ENCODE assay signal across 2 cellular contexts in the genomic region with DNA sequence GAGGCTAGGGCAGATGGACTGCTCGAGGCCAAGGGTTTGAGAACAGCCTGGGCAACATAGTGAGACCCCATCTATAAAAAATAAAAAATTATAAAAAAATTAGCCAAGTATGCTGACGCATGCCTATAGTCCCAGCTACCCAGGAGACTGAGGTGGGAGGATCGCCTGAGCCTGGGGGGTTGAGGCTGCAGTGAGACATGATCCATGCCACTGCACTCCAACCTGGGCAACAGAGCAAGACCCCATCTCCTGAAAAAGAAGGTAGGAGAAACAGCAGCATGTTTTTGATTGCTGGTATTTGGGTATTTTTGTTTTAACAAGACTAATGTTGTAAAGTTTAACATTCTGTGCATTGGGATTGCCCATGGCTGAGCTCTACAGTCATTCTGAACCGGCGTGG.
TF ChIP-seq lines count a peak whose summit lies in the region.

No MANE protein-coding gene starts in this region.

TF ChIP-seq in HepG2, 621 proteins besides CTCF, POLR2A, EP300 and RAD21:
- TF ChIP-seq ZNF142 (CRISPR knock-in tag; IDR thresholded peaks at IDR 0.05) (no peak), ZHX1 (CRISPR knock-in tag; IDR thresholded peaks at IDR 0.05; ENCODE audit: low read depth) (no peak), ZNF496 (CRISPR knock-in tag; IDR thresholded peaks at IDR 0.05; ENCODE audit: insufficient replicate concordance) (no peak), ZNF432 (CRISPR knock-in tag; IDR thresholded peaks at IDR 0.05; ENCODE audit: borderline replicate concordance) (no peak), SIX1 (CRISPR knock-in tag; IDR thresholded peaks at IDR 0.05; ENCODE audit: borderline replicate concordance) (no peak), ZNF777 (CRISPR knock-in tag; IDR thresholded peaks at IDR 0.05) (no peak), ZNF121 (CRISPR knock-in tag; IDR thresholded peaks at IDR 0.05) (peak; percentile 72)
TF ChIP-seq in HepG2: peak in this region for 1.

TF ChIP-seq in WTC11, 78 proteins besides CTCF, POLR2A, EP300 and RAD21:
- TF ChIP-seq ZNF121 (CRISPR knock-in tag; IDR thresholded peaks at IDR 0.05) (peak; percentile 78; the same call in 1 of the 2 replicates), ZNF138 (CRISPR knock-in tag; conservative IDR thresholded peaks at IDR 0.05) (no peak), MXD4 (CRISPR knock-in tag; IDR thresholded peaks at IDR 0.05; ENCODE audit: borderline replicate concordance) (no peak), ZNF416 (CRISPR knock-in tag; IDR thresholded peaks at IDR 0.05) (no peak), ELF4 (CRISPR knock-in tag; IDR thresholded peaks at IDR 0.05; ENCODE audit: low read depth) (no peak), ZNF263 (CRISPR knock-in tag; IDR thresholded peaks at IDR 0.05; ENCODE audit: low read depth) (no peak), ZNF317 (CRISPR knock-in tag; IDR thresholded peaks at IDR 0.05; ENCODE audit: borderline replicate concordance, low read depth) (no peak)
- TF ChIP-seq, protein P1, sequence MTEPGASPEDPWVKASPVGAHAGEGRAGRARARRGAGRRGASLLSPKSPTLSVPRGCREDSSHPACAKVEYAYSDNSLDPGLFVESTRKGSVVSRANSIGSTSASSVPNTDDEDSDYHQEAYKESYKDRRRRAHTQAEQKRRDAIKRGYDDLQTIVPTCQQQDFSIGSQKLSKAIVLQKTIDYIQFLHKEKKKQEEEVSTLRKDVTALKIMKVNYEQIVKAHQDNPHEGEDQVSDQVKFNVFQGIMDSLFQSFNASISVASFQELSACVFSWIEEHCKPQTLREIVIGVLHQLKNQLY (CRISPR knock-in tag; IDR thresholded peaks at IDR 0.05), result no peak
